ENCODE assay signal across 1 cellular context in the genomic region with DNA sequence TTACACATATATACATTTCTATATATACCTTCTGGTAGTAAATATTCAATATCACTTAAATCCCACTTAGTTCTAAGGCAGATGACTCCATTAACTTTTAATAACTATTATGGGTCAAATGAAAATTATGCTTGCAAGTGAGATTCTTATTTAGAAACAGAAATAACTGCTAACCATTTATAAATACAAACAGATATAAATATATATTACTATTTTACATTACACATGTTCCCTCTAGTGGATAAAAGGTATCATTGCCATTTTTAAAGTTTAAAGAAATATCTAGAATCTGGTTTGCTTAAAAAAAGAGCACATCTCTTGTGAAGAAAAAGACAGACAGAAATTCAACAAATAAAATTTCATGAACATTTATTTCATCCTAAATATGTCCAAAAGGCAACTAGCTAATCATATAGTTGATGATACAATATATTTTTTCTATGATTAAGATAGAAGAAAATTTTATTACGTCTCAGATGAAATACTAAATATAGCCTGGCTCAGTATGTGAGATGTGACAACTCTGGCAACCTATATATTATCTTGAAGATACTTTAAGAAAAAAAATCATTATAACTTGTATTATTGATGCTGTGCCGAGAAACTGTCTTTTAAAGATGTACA.
TF ChIP-seq lines count a peak whose summit lies in the region.

No MANE protein-coding gene starts in this region.

TF ChIP-seq in K562, 482 proteins besides CTCF, POLR2A, EP300 and RAD21:
- TF ChIP-seq, protein P1, sequence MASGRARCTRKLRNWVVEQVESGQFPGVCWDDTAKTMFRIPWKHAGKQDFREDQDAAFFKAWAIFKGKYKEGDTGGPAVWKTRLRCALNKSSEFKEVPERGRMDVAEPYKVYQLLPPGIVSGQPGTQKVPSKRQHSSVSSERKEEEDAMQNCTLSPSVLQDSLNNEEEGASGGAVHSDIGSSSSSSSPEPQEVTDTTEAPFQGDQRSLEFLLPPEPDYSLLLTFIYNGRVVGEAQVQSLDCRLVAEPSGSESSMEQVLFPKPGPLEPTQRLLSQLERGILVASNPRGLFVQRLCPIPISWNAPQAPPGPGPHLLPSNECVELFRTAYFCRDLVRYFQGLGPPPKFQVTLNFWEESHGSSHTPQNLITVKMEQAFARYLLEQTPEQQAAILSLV (tag; IDR thresholded peaks at IDR 0.05), result no peak
- TF ChIP-seq PRMT5 (CRISPR knock-in tag; IDR thresholded peaks at IDR 0.05) (no peak), SAP30 (IDR thresholded peaks at IDR 0.05; ENCODE audit: borderline replicate concordance, insufficient read depth, low read depth, low read length, poor library complexity, severe bottlenecking) (no peak), MYC (IDR thresholded peaks at IDR 0.05; ENCODE audit: low read depth, low read length) (no peak), MYC (CRISPR knock-in tag; IDR thresholded peaks at IDR 0.05; ENCODE audit: borderline replicate concordance, low read depth) (no peak), MCM2 (IDR thresholded peaks at IDR 0.05; ENCODE audit: low read depth) (no peak), ESRRB (CRISPR knock-in tag; IDR thresholded peaks at IDR 0.05; ENCODE audit: borderline replicate concordance) (no peak), GATAD2A (IDR thresholded peaks at IDR 0.05) (no peak)
- TF ChIP-seq, protein P2, sequence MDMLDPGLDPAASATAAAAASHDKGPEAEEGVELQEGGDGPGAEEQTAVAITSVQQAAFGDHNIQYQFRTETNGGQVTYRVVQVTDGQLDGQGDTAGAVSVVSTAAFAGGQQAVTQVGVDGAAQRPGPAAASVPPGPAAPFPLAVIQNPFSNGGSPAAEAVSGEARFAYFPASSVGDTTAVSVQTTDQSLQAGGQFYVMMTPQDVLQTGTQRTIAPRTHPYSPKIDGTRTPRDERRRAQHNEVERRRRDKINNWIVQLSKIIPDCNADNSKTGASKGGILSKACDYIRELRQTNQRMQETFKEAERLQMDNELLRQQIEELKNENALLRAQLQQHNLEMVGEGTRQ (CRISPR knock-in tag; IDR thresholded peaks at IDR 0.05), result no peak
- TF ChIP-seq, protein P3, sequence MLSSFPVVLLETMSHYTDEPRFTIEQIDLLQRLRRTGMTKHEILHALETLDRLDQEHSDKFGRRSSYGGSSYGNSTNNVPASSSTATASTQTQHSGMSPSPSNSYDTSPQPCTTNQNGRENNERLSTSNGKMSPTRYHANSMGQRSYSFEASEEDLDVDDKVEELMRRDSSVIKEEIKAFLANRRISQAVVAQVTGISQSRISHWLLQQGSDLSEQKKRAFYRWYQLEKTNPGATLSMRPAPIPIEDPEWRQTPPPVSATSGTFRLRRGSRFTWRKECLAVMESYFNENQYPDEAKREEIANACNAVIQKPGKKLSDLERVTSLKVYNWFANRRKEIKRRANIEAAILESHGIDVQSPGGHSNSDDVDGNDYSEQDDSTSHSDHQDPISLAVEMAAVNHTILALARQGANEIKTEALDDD (IDR thresholded peaks at IDR 0.05), result no peak
